Comparison of ENCODE assay signal across 8 cellular contexts in genomic region chr21:34073749-34074282, GRCh38. TPM values are rescaled to one million over a fixed set of nuclear protein-coding genes. Genes with fewer than 3 reads are reported as not detected.
DNase-seq lines count a peak whose midpoint lies in the region; ATAC-seq lines count a peak whose summit lies in the region.

No MANE protein-coding gene starts in this region.

- ATAC-seq in HG02571 (IDR thresholded peaks at IDR 0.05; ENCODE audit: unreplicated experiment) (peak; percentile 44), Right ventricle myocardium superior (ENCODE audit: poor library complexity) (peak; percentile 49)

- H3K36me3 Mint-ChIP-seq in activated naive CD4-positive, alpha-beta T cell treated with anti-CD3 and anti-CD28 coated beads for 36 hours (ENCODE audit: low read depth) = peaks cover 27% of the 10 kb centered on the region

- CTCF ChIA-PET in activated naive CD4-positive, alpha-beta T cell treated with anti-CD3 and anti-CD28 coated beads for 36 hours (lab: Charles Lee) = interaction anchor here (0.7 to 1.6 kb wide), 13 partner anchors 9 to 274 kb away, joined by 3 to 6 read pairs (median 3); no protein-coding TSS in a partner anchor

- H3K27me3 Mint-ChIP-seq in activated naive CD4-positive, alpha-beta T cell treated with anti-CD3 and anti-CD28 coated beads for 36 hours (ENCODE audit: low read depth) = no peaks in the 10 kb centered on the region

- peak overlapping the region; percentile 86 for H3K27ac Mint-ChIP-seq in activated naive CD4-positive, alpha-beta T cell treated with anti-CD3 and anti-CD28 coated beads for 36 hours

- H3K4me3 Mint-ChIP-seq in activated naive CD4-positive, alpha-beta T cell treated with anti-CD3 and anti-CD28 coated beads for 36 hours = peak overlapping the region; percentile 88

- DNase-seq in NCI-H1417 (lab: John Stamatoyannopoulos, UW) (peak; percentile 33 to 72 (median 63)), NCI-H1417 treated with DMSO at 0.1 percent for 48 hours (lab: John Stamatoyannopoulos, UW) (no peak), NCI-H69 (lab: John Stamatoyannopoulos, UW) (peak; percentile 79), Right ventricle myocardium superior (peak; percentile 57), pons (ENCODE audit: low spot score) (peak; percentile 27), NCI-H1694 (lab: John Stamatoyannopoulos, UW) (no peak)
- peak; percentile 9 for DNase-seq in activated naive CD4-positive, alpha-beta T cell treated with anti-CD3 and anti-CD28 coated beads for 36 hours

- peaks cover 43% of the 10 kb centered on the region for H3K4me1 Mint-ChIP-seq in activated naive CD4-positive, alpha-beta T cell treated with anti-CD3 and anti-CD28 coated beads for 36 hours (ENCODE audit: low read depth)

- intact Hi-C loops in activated naive CD4-positive, alpha-beta T cell treated with anti-CD3 and anti-CD28 coated beads for 36 hours (cut with micrococcal nuclease) = loop anchor here (2.0 kb wide), 3 partner anchors 17 to 137 kb away; no protein-coding TSS in a partner anchor
- intact Hi-C loops in Right ventricle myocardium superior (cut with DNase I) = loop anchor here (5.0 kb wide), 2 partner anchors 128 to 152 kb away; no protein-coding TSS in a partner anchor

- no peaks in the 10 kb centered on the region for H3K9me3 Mint-ChIP-seq in activated naive CD4-positive, alpha-beta T cell treated with anti-CD3 and anti-CD28 coated beads for 36 hours

RNA-seq across cellular contexts. Expression of gene MRPS6, which starts 0.4 kb away (rescaled TPM):
- 10 to 100 TPM; 78.9 to 80.0 TPM for total RNA-seq in activated naive CD4-positive, alpha-beta T cell treated with anti-CD3 and anti-CD28 coated beads for 36 hours
- 74.4 TPM for total RNA-seq in Right ventricle myocardium superior

RNA-seq across cellular contexts. Expression of gene SLC5A3, which starts 0.4 kb away (rescaled TPM):
- total RNA-seq in activated naive CD4-positive, alpha-beta T cell treated with anti-CD3 and anti-CD28 coated beads for 36 hours = 10 to 100 TPM; 21.2 to 21.7 TPM
- 5.1 TPM for total RNA-seq in Right ventricle myocardium superior

Comparison
In these comparisons a context has a peak if more than half of its experiments do, and no peak if none do; other contexts are left out.
1. DNase-seq: peak in NCI-H1417 (3 of 3), NCI-H69 (single experiment), activated naive CD4-positive, alpha-beta T cell treated with anti-CD3 and anti-CD28 coated beads for 36 hours (single experiment), Right ventricle myocardium superior (single experiment) and pons (single experiment); none in NCI-H1417 treated with DMSO at 0.1 percent for 48 hours (single experiment) and NCI-H1694 (single experiment).